Comparison of ENCODE assay signal across 8 cellular contexts in the genomic region with DNA sequence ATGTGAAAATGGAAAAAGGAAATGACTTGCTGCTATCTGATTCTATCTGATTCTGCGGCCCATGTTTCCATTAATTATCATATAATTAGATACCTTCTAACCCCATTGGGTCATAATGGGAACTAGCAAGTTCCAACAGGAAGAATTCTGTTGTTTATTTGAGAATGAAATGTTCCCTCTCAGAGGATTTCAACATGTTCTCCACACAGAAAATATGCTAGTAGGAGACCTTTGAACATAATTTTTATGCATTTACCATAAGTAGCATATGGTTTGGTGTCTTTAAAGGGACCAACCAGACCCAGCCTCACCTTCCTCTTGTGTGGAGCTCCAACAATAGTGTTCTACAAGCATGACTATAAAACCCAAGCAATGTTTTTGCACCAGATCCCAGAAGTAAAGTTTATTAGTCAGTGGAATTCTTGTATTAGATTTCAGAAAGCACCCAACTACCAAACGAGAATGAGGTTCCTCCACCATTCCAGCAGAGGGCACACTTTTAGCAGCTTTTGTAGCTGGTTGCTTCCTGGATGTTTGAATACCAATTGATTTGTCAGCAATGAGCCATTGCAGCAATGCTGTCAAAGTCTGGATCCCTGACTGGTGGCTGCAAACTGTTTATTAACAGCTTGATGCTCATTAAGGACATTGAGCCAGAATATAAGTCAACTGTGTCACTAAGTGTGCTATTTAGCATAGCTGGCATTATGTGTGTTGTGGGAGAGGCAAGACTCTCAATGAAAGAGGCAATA.
DNase-seq lines count a peak whose midpoint lies in the region; TF ChIP-seq lines count a peak whose summit lies in the region.

No MANE protein-coding gene starts in this region.

- H3K9me3 ChIP-seq in AG04450 (ENCODE audit: control insufficient read depth, insufficient read depth, low read length): no peaks in the 10 kb centered on the region

- no peak overlapping the region for H3K4me3 ChIP-seq in AG04450 (ENCODE audit: low read depth, low read length)

- DNase-seq in AG04450 (ENCODE audit: low read depth, low spot score): peak; percentile 43
- DNase-seq in HEK293T (ENCODE audit: extremely low spot score): peak; percentile 61
- DNase-seq in T-helper 2 cell treated with Interferon-gamma antibody and Interleukin-4, amounts not matched to agents 5 μg/mL and 100 μg/mL, for 36 hours (ENCODE audit: low spot score): peak; percentile 6
- DNase-seq in epidermal melanocyte (ENCODE audit: insufficient read length, low spot score): peak; percentile 45
- DNase-seq in non-pigmented ciliary epithelial cell (ENCODE audit: low read depth): peak; percentile 31
- no peak for DNase-seq in NCI-H128 (lab: John Stamatoyannopoulos, UW; ENCODE audit: unreplicated experiment)

- H3K27me3 Mint-ChIP-seq in T-helper 2 cell treated with Interferon-gamma antibody and Interleukin-4, amounts not matched to agents 5 μg/mL and 100 μg/mL, for 36 hours (ENCODE audit: low read depth): no peaks in the 10 kb centered on the region

- no peaks in the 10 kb centered on the region for H3K9me3 Mint-ChIP-seq in T-helper 2 cell treated with Interferon-gamma antibody and Interleukin-4, amounts not matched to agents 5 μg/mL and 100 μg/mL, for 36 hours

- H3K27ac ChIP-seq in AG04450 (ENCODE audit: low read depth, low read length): no peak overlapping the region

- no peak overlapping the region for H3K4me3 Mint-ChIP-seq in T-helper 2 cell treated with Interferon-gamma antibody and Interleukin-4, amounts not matched to agents 5 μg/mL and 100 μg/mL, for 36 hours

- H3K4me1 Mint-ChIP-seq in T-helper 2 cell treated with Interferon-gamma antibody and Interleukin-4, amounts not matched to agents 5 μg/mL and 100 μg/mL, for 36 hours (ENCODE audit: low read depth): no peaks in the 10 kb centered on the region

- CTCF ChIA-PET in AG04450 (lab: Charles Lee) (interaction anchor here (0.5 to 4.4 kb wide), 45 partner anchors 9 to 1971 kb away, joined by 3 to 78 read pairs (median 4); partner anchors contain the start of genes NMBR and VTA1), HEK293T (lab: Yijun Ruan, JAX) (interaction anchor here (0.5 to 2.5 kb wide), 5 partner anchors 11 to 1447 kb away, joined by 3 to 12 read pairs (median 4); no protein-coding TSS in a partner anchor)

- no peaks in the 10 kb centered on the region for H3K27me3 ChIP-seq in AG04450 (ENCODE audit: control insufficient read depth, insufficient read depth, low read length)

- no peaks in the 10 kb centered on the region for H3K36me3 Mint-ChIP-seq in T-helper 2 cell treated with Interferon-gamma antibody and Interleukin-4, amounts not matched to agents 5 μg/mL and 100 μg/mL, for 36 hours (ENCODE audit: low read depth)

- TF ChIP-seq CTCF in AG04450 (IDR thresholded peaks at IDR 0.05; ENCODE audit: low read depth, low read length): peak; percentile 91
- TF ChIP-seq CTCF in GM12872 (IDR thresholded peaks at IDR 0.05; ENCODE audit: insufficient read depth, low read depth, low read length): peak; percentile 80
- peak; percentile 81 for TF ChIP-seq CTCF in LNCAP (IDR thresholded peaks at IDR 0.05)

- POLR2A ChIA-PET in AG04450 (lab: Yijun Ruan, JAX) (no interaction called here), HEK293T (lab: Yijun Ruan, JAX) (no interaction called here)

- no peak overlapping the region for H3K27ac Mint-ChIP-seq in T-helper 2 cell treated with Interferon-gamma antibody and Interleukin-4, amounts not matched to agents 5 μg/mL and 100 μg/mL, for 36 hours

TF ChIP-seq in HEK293T, 16 proteins besides CTCF, POLR2A, EP300 and RAD21:
- TF ChIP-seq CTBP1 (IDR thresholded peaks at IDR 0.05; ENCODE audit: borderline replicate concordance) (no peak), LEF1 (IDR thresholded peaks at IDR 0.05; ENCODE audit: borderline replicate concordance) (no peak), FOXA1 (IDR thresholded peaks at IDR 0.05) (no peak), HDGF (IDR thresholded peaks at IDR 0.05; ENCODE audit: borderline replicate concordance) (no peak), ARNT (IDR thresholded peaks at IDR 0.05) (no peak), NFRKB (IDR thresholded peaks at IDR 0.05) (no peak), TARDBP (IDR thresholded peaks at IDR 0.05) (no peak), ELF4 (IDR thresholded peaks at IDR 0.05) (no peak), FOXM1 (IDR thresholded peaks at IDR 0.05; ENCODE audit: borderline replicate concordance) (no peak), ZNF384 (IDR thresholded peaks at IDR 0.05) (no peak), FOXK2 (IDR thresholded peaks at IDR 0.05) (no peak), SP1 (IDR thresholded peaks at IDR 0.05) (no peak), SUZ12 (IDR thresholded peaks at IDR 0.05) (no peak), L3MBTL2 (conservative IDR thresholded peaks at IDR 0.05) (no peak), BHLHE40 (IDR thresholded peaks at IDR 0.05; ENCODE audit: borderline replicate concordance) (no peak)
- TF ChIP-seq, protein P1, sequence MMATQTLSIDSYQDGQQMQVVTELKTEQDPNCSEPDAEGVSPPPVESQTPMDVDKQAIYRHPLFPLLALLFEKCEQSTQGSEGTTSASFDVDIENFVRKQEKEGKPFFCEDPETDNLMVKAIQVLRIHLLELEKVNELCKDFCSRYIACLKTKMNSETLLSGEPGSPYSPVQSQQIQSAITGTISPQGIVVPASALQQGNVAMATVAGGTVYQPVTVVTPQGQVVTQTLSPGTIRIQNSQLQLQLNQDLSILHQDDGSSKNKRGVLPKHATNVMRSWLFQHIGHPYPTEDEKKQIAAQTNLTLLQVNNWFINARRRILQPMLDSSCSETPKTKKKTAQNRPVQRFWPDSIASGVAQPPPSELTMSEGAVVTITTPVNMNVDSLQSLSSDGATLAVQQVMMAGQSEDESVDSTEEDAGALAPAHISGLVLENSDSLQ (IDR thresholded peaks at IDR 0.05): no peak
